Comparison of ENCODE assay signal across 8 cellular contexts in the genomic region with DNA sequence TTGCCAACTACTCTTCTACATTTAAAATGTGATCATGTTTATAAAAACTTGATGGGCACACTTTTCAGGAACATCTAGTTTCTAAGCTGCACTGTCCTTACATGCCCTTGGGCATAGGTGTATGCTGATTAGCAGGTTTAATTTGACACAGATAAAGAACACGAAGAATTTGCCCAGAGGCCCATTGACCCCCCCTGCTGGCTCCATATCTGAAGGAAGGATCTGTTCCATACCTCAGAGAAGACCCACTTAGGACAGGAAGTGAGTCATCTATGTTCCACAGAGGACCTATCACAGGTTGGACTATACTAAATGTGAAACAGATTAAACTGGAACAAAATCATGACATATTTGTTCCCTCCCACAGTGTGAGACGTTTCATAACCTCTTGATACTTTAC.
DNase-seq lines count a peak whose midpoint lies in the region; ATAC-seq and TF ChIP-seq lines count a peak whose summit lies in the region.

No MANE protein-coding gene starts in this region.

- H3K36me3 ChIP-seq in H7 (replicated peaks; ENCODE audit: control insufficient read depth, insufficient read depth, low read length), result no peaks in the 10 kb centered on the region

- ATAC-seq in activated CD4-positive, CD25-positive, alpha-beta regulatory T cell treated with anti-CD3 and anti-CD28 coated beads, Interleukin-2, amount 50 U/mL, for 24 hours, result peak; percentile 97 to 98

- H3K9me3 Mint-ChIP-seq in progenitor cell of endocrine pancreas (ENCODE audit: low read depth), result no peaks in the 10 kb centered on the region

- H3K27me3 ChIP-seq in H7 (ENCODE audit: control insufficient read depth, insufficient read depth, low read length), result no peaks in the 10 kb centered on the region

- peaks cover 29% of the 10 kb centered on the region for H3K4me1 Mint-ChIP-seq in progenitor cell of endocrine pancreas (ENCODE audit: low read depth)

- no peaks in the 10 kb centered on the region for H3K36me3 Mint-ChIP-seq in progenitor cell of endocrine pancreas (ENCODE audit: insufficient read depth)

- no peak overlapping the region for H3K27ac Mint-ChIP-seq in progenitor cell of endocrine pancreas

- peaks cover 8% of the 10 kb centered on the region for H3K27me3 Mint-ChIP-seq in progenitor cell of endocrine pancreas

- H3K4me3 ChIP-seq in H7 (ENCODE audit: insufficient read depth, low read depth, low read length), result no peak overlapping the region

- DNase-seq in AG08395 (ENCODE audit: low spot score), result peak; percentile 45
- peak; percentile 44 for DNase-seq in HPDE6-E6E7 (ENCODE audit: extremely low spot score)
- peak; percentile 58 for DNase-seq in dermis blood vessel endothelial cell
- peak; percentile 18 to 61 (median 29) for DNase-seq in stimulated activated CD4-positive, alpha-beta T cell treated with anti-CD3 and anti-CD28 coated beads, Interleukin-1b, Interleukin-23, amount 100 ng/mL, for 24 hours (ENCODE audit: low read depth in 4 of 4, low spot score in 1 of 4)
- DNase-seq in progenitor cell of endocrine pancreas (ENCODE audit: low spot score, unreplicated experiment), result no peak
- DNase-seq in NCI-H748 treated with DMSO at 0.1 percent for 48 hours (lab: John Stamatoyannopoulos, UW), result no peak
- no peak for DNase-seq in H7

- no peak for TF ChIP-seq CTCF in progenitor cell of endocrine pancreas (IDR thresholded peaks at IDR 0.05; ENCODE audit: unreplicated experiment)

- H3K4me3 Mint-ChIP-seq in progenitor cell of endocrine pancreas (ENCODE audit: low read depth), result no peak overlapping the region

Comparison
In these comparisons a context has a peak if more than half of its experiments do, and no peak if none do; other contexts are left out.
1. DNase-seq: peak in AG08395 (single experiment), HPDE6-E6E7 (single experiment), dermis blood vessel endothelial cell (single experiment) and stimulated activated CD4-positive, alpha-beta T cell treated with anti-CD3 and anti-CD28 coated beads, Interleukin-1b, Interleukin-23, amount 100 ng/mL, for 24 hours (4 of 4); none in progenitor cell of endocrine pancreas (single experiment), NCI-H748 treated with DMSO at 0.1 percent for 48 hours (single experiment) and H7 (single experiment).